1 cellular context compared by ENCODE assay signal in the genomic region with DNA sequence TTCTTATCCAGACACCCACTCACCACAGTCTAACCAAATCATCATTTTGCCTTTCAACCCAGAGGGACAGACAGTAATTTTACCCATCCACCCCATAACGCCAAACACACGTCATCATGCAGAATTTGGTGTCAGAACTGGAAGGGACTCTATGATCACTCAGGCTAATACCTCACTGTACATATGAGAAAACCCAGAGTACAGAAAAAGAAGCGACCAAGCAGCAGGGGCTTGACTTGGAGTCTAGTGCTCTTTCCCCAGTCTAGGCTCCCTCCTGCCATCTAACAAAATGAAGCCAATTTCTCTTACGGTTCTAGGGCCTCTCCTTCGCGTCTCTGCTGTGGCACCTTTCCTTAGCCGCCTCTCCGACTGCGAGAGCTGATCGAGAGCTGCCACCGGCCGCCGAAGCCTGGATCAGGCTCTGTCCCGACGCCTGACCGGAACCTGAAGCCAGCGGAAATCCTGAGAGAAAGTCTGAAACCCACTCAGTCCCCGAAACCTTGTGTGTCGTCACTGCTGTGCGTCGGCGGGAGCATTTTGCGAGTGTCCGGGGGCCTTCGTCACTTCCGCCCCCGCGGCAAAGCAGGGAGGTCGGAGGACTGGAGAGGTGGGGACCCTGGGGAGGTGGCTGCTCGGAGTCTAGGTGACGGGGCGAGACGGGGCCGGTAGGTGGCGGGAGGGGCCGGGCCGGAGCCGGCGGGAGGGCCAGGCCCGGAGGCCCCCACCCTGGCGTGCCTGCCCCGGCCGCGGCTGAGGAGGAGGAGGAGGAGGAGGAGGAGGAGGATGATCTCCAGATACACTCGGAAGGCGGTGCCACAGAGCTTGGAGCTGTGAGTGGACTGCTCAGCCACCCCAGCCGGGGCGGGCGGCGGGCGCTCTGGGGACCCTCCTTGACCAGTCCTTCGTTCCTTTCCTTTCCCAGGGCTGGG.
TF ChIP-seq lines count a peak whose summit lies in the region.

A gene (minus strand): TSS at position 452 of the 929 bp plus-strand sequence. CDS start 4,071 bp downstream, outside the sequence.
A gene (plus strand): TSS at position 563 of the 929 bp plus-strand sequence. CDS start 221 bp downstream, at position 784.

TF ChIP-seq in K562, 482 proteins besides CTCF, POLR2A, EP300 and RAD21 (continued from another document and continues in another):
- no peak for TF ChIP-seq TEAD1 (CRISPR knock-in tag; IDR thresholded peaks at IDR 0.05)
- TF ChIP-seq SP2 (IDR thresholded peaks at IDR 0.05; ENCODE audit: extremely low read depth, low read depth, low read length, poor library complexity, severe bottlenecking), result no peak
- TF ChIP-seq, protein P1, sequence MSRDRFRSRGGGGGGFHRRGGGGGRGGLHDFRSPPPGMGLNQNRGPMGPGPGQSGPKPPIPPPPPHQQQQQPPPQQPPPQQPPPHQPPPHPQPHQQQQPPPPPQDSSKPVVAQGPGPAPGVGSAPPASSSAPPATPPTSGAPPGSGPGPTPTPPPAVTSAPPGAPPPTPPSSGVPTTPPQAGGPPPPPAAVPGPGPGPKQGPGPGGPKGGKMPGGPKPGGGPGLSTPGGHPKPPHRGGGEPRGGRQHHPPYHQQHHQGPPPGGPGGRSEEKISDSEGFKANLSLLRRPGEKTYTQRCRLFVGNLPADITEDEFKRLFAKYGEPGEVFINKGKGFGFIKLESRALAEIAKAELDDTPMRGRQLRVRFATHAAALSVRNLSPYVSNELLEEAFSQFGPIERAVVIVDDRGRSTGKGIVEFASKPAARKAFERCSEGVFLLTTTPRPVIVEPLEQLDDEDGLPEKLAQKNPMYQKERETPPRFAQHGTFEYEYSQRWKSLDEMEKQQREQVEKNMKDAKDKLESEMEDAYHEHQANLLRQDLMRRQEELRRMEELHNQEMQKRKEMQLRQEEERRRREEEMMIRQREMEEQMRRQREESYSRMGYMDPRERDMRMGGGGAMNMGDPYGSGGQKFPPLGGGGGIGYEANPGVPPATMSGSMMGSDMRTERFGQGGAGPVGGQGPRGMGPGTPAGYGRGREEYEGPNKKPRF (IDR thresholded peaks at IDR 0.05; ENCODE audit: low read depth, low read length), result no peak
- TF ChIP-seq GABPB1 (CRISPR knock-in tag; IDR thresholded peaks at IDR 0.05), result peak; percentile 99
- no peak for TF ChIP-seq ZNF644 (tag; IDR thresholded peaks at IDR 0.05; ENCODE audit: low read depth)
- no peak for TF ChIP-seq HIVEP1 (CRISPR knock-in tag; IDR thresholded peaks at IDR 0.05)
- TF ChIP-seq, protein P2, sequence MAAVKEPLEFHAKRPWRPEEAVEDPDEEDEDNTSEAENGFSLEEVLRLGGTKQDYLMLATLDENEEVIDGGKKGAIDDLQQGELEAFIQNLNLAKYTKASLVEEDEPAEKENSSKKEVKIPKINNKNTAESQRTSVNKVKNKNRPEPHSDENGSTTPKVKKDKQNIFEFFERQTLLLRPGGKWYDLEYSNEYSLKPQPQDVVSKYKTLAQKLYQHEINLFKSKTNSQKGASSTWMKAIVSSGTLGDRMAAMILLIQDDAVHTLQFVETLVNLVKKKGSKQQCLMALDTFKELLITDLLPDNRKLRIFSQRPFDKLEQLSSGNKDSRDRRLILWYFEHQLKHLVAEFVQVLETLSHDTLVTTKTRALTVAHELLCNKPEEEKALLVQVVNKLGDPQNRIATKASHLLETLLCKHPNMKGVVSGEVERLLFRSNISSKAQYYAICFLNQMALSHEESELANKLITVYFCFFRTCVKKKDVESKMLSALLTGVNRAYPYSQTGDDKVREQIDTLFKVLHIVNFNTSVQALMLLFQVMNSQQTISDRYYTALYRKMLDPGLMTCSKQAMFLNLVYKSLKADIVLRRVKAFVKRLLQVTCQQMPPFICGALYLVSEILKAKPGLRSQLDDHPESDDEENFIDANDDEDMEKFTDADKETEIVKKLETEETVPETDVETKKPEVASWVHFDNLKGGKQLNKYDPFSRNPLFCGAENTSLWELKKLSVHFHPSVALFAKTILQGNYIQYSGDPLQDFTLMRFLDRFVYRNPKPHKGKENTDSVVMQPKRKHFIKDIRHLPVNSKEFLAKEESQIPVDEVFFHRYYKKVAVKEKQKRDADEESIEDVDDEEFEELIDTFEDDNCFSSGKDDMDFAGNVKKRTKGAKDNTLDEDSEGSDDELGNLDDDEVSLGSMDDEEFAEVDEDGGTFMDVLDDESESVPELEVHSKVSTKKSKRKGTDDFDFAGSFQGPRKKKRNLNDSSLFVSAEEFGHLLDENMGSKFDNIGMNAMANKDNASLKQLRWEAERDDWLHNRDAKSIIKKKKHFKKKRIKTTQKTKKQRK (IDR thresholded peaks at IDR 0.05; ENCODE audit: borderline replicate concordance, low read depth, low read length), result no peak
- TF ChIP-seq TBL1XR1 (IDR thresholded peaks at IDR 0.05; ENCODE audit: low read length in 2 of 2), result peak; percentile 58 to 100; a peak in 3 of 4 replicates
- TF ChIP-seq, protein P3, sequence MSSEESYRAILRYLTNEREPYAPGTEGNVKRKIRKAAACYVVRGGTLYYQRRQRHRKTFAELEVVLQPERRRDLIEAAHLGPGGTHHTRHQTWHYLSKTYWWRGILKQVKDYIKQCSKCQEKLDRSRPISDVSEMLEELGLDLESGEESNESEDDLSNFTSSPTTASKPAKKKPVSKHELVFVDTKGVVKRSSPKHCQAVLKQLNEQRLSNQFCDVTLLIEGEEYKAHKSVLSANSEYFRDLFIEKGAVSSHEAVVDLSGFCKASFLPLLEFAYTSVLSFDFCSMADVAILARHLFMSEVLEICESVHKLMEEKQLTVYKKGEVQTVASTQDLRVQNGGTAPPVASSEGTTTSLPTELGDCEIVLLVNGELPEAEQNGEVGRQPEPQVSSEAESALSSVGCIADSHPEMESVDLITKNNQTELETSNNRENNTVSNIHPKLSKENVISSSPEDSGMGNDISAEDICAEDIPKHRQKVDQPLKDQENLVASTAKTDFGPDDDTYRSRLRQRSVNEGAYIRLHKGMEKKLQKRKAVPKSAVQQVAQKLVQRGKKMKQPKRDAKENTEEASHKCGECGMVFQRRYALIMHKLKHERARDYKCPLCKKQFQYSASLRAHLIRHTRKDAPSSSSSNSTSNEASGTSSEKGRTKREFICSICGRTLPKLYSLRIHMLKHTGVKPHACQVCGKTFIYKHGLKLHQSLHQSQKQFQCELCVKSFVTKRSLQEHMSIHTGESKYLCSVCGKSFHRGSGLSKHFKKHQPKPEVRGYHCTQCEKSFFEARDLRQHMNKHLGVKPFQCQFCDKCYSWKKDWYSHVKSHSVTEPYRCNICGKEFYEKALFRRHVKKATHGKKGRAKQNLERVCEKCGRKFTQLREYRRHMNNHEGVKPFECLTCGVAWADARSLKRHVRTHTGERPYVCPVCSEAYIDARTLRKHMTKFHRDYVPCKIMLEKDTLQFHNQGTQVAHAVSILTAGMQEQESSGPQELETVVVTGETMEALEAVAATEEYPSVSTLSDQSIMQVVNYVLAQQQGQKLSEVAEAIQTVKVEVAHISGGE (CRISPR knock-in tag; IDR thresholded peaks at IDR 0.05), result peak in 2 of 3 experiments; percentile 86 to 96; a peak in 4 of 6 replicates
- no peak for TF ChIP-seq PTTG1 (tag; IDR thresholded peaks at IDR 0.05; ENCODE audit: low read depth)
- TF ChIP-seq, protein P4, sequence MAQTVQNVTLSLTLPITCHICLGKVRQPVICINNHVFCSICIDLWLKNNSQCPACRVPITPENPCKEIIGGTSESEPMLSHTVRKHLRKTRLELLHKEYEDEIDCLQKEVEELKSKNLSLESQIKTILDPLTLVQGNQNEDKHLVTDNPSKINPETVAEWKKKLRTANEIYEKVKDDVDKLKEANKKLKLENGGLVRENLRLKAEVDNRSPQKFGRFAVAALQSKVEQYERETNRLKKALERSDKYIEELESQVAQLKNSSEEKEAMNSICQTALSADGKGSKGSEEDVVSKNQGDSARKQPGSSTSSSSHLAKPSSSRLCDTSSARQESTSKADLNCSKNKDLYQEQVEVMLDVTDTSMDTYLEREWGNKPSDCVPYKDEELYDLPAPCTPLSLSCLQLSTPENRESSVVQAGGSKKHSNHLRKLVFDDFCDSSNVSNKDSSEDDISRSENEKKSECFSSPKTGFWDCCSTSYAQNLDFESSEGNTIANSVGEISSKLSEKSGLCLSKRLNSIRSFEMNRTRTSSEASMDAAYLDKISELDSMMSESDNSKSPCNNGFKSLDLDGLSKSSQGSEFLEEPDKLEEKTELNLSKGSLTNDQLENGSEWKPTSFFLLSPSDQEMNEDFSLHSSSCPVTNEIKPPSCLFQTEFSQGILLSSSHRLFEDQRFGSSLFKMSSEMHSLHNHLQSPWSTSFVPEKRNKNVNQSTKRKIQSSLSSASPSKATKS (CRISPR knock-in tag; IDR thresholded peaks at IDR 0.05), result no peak
- TF ChIP-seq NEUROD1 (IDR thresholded peaks at IDR 0.05; ENCODE audit: borderline replicate concordance, low read depth, low read length, partially characterized antibody), result peak; percentile 42
- no peak for TF ChIP-seq HDAC8 (tag; IDR thresholded peaks at IDR 0.05)
- TF ChIP-seq, protein P5, sequence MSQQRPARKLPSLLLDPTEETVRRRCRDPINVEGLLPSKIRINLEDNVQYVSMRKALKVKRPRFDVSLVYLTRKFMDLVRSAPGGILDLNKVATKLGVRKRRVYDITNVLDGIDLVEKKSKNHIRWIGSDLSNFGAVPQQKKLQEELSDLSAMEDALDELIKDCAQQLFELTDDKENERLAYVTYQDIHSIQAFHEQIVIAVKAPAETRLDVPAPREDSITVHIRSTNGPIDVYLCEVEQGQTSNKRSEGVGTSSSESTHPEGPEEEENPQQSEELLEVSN (IDR thresholded peaks at IDR 0.05; ENCODE audit: borderline replicate concordance in 1 of 2, extremely low read depth in 1 of 2, insufficient read depth in 1 of 2, insufficient read length in 1 of 2, low read depth in 1 of 2, low read length in 1 of 2, poor library complexity in 1 of 2, severe bottlenecking in 1 of 2), result peak; percentile 31 to 44
- no peak for TF ChIP-seq ZFP30 (CRISPR knock-in tag; IDR thresholded peaks at IDR 0.05; ENCODE audit: borderline replicate concordance)
- TF ChIP-seq, protein P6, sequence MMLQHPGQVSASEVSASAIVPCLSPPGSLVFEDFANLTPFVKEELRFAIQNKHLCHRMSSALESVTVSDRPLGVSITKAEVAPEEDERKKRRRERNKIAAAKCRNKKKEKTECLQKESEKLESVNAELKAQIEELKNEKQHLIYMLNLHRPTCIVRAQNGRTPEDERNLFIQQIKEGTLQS (IDR thresholded peaks at IDR 0.05), result peak; percentile 68
- TF ChIP-seq, protein P6 (CRISPR knock-in tag; conservative IDR thresholded peaks at IDR 0.05), result peak; percentile 61
- TF ChIP-seq MCM2 (IDR thresholded peaks at IDR 0.05; ENCODE audit: low read depth), result no peak
- TF ChIP-seq SPI1 (IDR thresholded peaks at IDR 0.05; ENCODE audit: borderline replicate concordance, low read depth, low read length), result peak; percentile 74
- TF ChIP-seq ILF3 (IDR thresholded peaks at IDR 0.05; ENCODE audit: borderline replicate concordance), result no peak; the same call in 1 of the 2 replicates
- TF ChIP-seq CBFA2T3 (IDR thresholded peaks at IDR 0.05), result no peak
- no peak for TF ChIP-seq ZNF146 (CRISPR knock-in tag; IDR thresholded peaks at IDR 0.05; ENCODE audit: unreplicated experiment)
- TF ChIP-seq, protein P7, sequence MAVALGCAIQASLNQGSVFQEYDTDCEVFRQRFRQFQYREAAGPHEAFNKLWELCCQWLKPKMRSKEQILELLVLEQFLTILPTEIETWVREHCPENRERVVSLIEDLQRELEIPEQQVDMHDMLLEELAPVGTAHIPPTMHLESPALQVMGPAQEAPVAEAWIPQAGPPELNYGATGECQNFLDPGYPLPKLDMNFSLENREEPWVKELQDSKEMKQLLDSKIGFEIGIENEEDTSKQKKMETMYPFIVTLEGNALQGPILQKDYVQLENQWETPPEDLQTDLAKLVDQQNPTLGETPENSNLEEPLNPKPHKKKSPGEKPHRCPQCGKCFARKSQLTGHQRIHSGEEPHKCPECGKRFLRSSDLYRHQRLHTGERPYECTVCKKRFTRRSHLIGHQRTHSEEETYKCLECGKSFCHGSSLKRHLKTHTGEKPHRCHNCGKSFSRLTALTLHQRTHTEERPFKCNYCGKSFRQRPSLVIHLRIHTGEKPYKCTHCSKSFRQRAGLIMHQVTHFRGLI (CRISPR knock-in tag; IDR thresholded peaks at IDR 0.05), result no peak
- peak; percentile 55; the same call in 1 of the 2 replicates for TF ChIP-seq NCOA1 (IDR thresholded peaks at IDR 0.05; ENCODE audit: low read depth)
- 0 out of 2 replicates have a peak, but pooled peaks have one; percentile 39 for TF ChIP-seq FOXJ2 (tag; IDR thresholded peaks at IDR 0.05)
- peak; percentile 95 for TF ChIP-seq POLR2B (IDR thresholded peaks at IDR 0.05; ENCODE audit: low read depth, partially characterized antibody)
- TF ChIP-seq GTF2E2 (tag; IDR thresholded peaks at IDR 0.05), result peak; percentile 85
- TF ChIP-seq, protein P8, sequence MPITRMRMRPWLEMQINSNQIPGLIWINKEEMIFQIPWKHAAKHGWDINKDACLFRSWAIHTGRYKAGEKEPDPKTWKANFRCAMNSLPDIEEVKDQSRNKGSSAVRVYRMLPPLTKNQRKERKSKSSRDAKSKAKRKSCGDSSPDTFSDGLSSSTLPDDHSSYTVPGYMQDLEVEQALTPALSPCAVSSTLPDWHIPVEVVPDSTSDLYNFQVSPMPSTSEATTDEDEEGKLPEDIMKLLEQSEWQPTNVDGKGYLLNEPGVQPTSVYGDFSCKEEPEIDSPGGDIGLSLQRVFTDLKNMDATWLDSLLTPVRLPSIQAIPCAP (CRISPR knock-in tag; IDR thresholded peaks at IDR 0.05; ENCODE audit: borderline replicate concordance), result no peak
- TF ChIP-seq KDM1A (IDR thresholded peaks at IDR 0.05), result no peak
- TF ChIP-seq ZNF124 (CRISPR knock-in tag; IDR thresholded peaks at IDR 0.05), result no peak
